1 cellular context compared by ENCODE assay signal in genomic region chr1:221740941-221741363, GRCh38.
TF ChIP-seq lines count a peak whose summit lies in the region.

No MANE protein-coding gene starts in this region.

TF ChIP-seq in HepG2, 621 proteins besides CTCF, POLR2A, EP300 and RAD21 (continued from another document):
- TF ChIP-seq, protein P1, sequence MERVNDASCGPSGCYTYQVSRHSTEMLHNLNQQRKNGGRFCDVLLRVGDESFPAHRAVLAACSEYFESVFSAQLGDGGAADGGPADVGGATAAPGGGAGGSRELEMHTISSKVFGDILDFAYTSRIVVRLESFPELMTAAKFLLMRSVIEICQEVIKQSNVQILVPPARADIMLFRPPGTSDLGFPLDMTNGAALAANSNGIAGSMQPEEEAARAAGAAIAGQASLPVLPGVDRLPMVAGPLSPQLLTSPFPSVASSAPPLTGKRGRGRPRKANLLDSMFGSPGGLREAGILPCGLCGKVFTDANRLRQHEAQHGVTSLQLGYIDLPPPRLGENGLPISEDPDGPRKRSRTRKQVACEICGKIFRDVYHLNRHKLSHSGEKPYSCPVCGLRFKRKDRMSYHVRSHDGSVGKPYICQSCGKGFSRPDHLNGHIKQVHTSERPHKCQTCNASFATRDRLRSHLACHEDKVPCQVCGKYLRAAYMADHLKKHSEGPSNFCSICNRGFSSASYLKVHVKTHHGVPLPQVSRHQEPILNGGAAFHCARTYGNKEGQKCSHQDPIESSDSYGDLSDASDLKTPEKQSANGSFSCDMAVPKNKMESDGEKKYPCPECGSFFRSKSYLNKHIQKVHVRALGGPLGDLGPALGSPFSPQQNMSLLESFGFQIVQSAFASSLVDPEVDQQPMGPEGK (CRISPR knock-in tag; IDR thresholded peaks at IDR 0.05): 0 out of 2 replicates have a peak, but pooled peaks have one; percentile 16
